In genomic region chr20:3964719-3965118, GRCh38 we compare ENCODE assay signal across 25 cellular contexts.
"Had no signal": no experiment of that assay in that cellular context is flagged by ENCODE, and none has a peak within 500 bp of the region (broad histone marks: within the 10 kb centered on the region; RNA-seq: fewer than 3 reads in every experiment).

No MANE protein-coding gene starts in this region.

- H3K36me3 ChIP-seq: colonic mucosa, neural progenitor cell had no signal

- H3K27me3 ChIP-seq: colonic mucosa, esophagus muscularis mucosa, neural progenitor cell, sigmoid colon, stomach, testis, tibial artery, upper lobe of left lung had no signal

- H2AFZ ChIP-seq: neural progenitor cell had no signal

- ATAC-seq: left lobe of liver; mucosa of descending colon; natural killer cell treated with Interleukin-12 subunit alpha and Interleukin-12 subunit beta and Interleukin-15 and Interleukin-18, amount 100 ng/mL, for 72 hours; psoas muscle; right cardiac atrium; stimulated activated effector memory CD8-positive, alpha-beta T cell treated with anti-CD3 and anti-CD28 coated beads, Interleukin-12 subunit alpha, Interleukin-12 subunit beta, amount 100 ng/mL, for 72 hours had no signal

- H3K4me1 ChIP-seq: colonic mucosa, neural progenitor cell, psoas muscle, sigmoid colon, stomach, testis, upper lobe of left lung had no signal

- H3K4me3 ChIP-seq: colonic mucosa, esophagus muscularis mucosa, lung, mucosa of descending colon, neural progenitor cell, psoas muscle, sigmoid colon, stomach, testis, tibial artery, upper lobe of left lung had no signal

- DNase-seq: colonic mucosa; effector CD8-positive, alpha-beta T cell; endodermal cell; foreskin melanocyte; glutamatergic neuron; kidney; mucosa of descending colon; naive B cell; nucleus accumbens; psoas muscle; right cardiac atrium; sigmoid colon; stimulated activated CD4-positive, alpha-beta T cell treated with anti-CD3 and anti-CD28 coated beads, Interleukin-2, amount 100 ng/mL, for 24 hours; stimulated activated CD4-positive, alpha-beta T cell treated with anti-CD3 and anti-CD28 coated beads, Interleukin-4, amount 100 ng/mL, for 24 hours; stimulated activated naive CD4-positive, alpha-beta T cell treated with Interleukin-2 at 50 U/mL for 16 hours; stomach; testis; tibial artery; upper lobe of left lung had no signal

- H3K9ac ChIP-seq: neural progenitor cell had no signal

- H3K27ac ChIP-seq: colonic mucosa, esophagus muscularis mucosa, neural progenitor cell, psoas muscle, sigmoid colon, stomach, testis, tibial artery, upper lobe of left lung had no signal

- H3K4me2 ChIP-seq: neural progenitor cell had no signal

- H3K9me3 ChIP-seq: colonic mucosa, esophagus muscularis mucosa, mucosa of descending colon, psoas muscle, sigmoid colon, stomach, testis, tibial artery, upper lobe of left lung had no signal
